In genomic region chr1:171788696-171789095, GRCh38 we compare ENCODE assay signal across 15 cellular contexts. TPM values are rescaled to one million over a fixed set of nuclear protein-coding genes. Genes with fewer than 3 reads are reported as not detected.
DNase-seq lines count a peak whose midpoint lies in the region; ATAC-seq, FAIRE-seq and TF ChIP-seq lines count a peak whose summit lies in the region.
"Had no signal": no experiment of that assay in that cellular context is flagged by ENCODE, and none has a peak within 500 bp of the region (broad histone marks: within the 10 kb centered on the region; RNA-seq: fewer than 3 reads in every experiment).

No MANE protein-coding gene starts in this region.

- no peak for TF ChIP-seq EP300 in SK-N-SH (IDR thresholded peaks at IDR 0.05; ENCODE audit: borderline replicate concordance in 1 of 2, low read depth in 1 of 2, low read length in 1 of 2)

- peaks cover 76% of the 10 kb centered on the region for H3K36me3 Mint-ChIP-seq in MCF 10A (ENCODE audit: insufficient read depth, unreplicated experiment)
- H3K36me3 Mint-ChIP-seq in naive thymus-derived CD4-positive, alpha-beta T cell: peaks cover 20 to 74% (median 47%) of the 10 kb centered on the region in 5 donors
- H3K36me3 Mint-ChIP-seq in stimulated activated memory B cell treated with anti-CD40 and anti-IgM and Interleukin-4, amounts not matched to agents 10 μg/mL and 1 μg/mL and 100 μg/mL, for 72 hours: peaks cover 77% of the 10 kb centered on the region

- TF ChIP-seq POLR2A in breast epithelium (IDR thresholded peaks at IDR 0.05) (no peak), testis (IDR thresholded peaks at IDR 0.05) (no peak)

- no peak overlapping the region for H3K4me2 ChIP-seq in SK-N-SH

- H2AFZ ChIP-seq in SK-N-SH (ENCODE audit: low read depth): no peak overlapping the region

- WGBS in SK-N-SH (ENCODE audit: low lambda C conversion rate): 81% methylated on average over 5 of the region's 5 CpGs
- 81 to 87% methylated on average over 5 of the region's 5 CpGs for WGBS in testis, 2 donors

- no peaks in the 10 kb centered on the region for H3K9me3 Mint-ChIP-seq in MCF 10A (ENCODE audit: unreplicated experiment)
- H3K9me3 Mint-ChIP-seq in naive thymus-derived CD4-positive, alpha-beta T cell: no peaks in the 10 kb centered on the region
- no peaks in the 10 kb centered on the region for H3K9me3 Mint-ChIP-seq in stimulated activated memory B cell treated with anti-CD40 and anti-IgM and Interleukin-4, amounts not matched to agents 10 μg/mL and 1 μg/mL and 100 μg/mL, for 72 hours
- H3K9me3 Mint-ChIP-seq: activated CD4-positive, alpha-beta memory T cell treated with anti-CD3 and anti-CD28 coated beads, Interleukin-2, amount 10 ng/mL, durations not matched to agents 7 days and 5 days; T-helper 1 cell treated with Interleukin-12 subunit alpha and Interleukin-12 subunit beta and Interleukin-4 antibody, amounts not matched to agents 30 μg/mL and 1 μg/mL, for 36 hours had no signal

- no peaks in the 10 kb centered on the region for H3K9me3 ChIP-seq in breast epithelium
- H3K9me3 ChIP-seq in SK-N-SH: no peaks in the 10 kb centered on the region
- H3K9me3 ChIP-seq in testis: no peaks in the 10 kb centered on the region
- H3K9me3 ChIP-seq in naive thymus-derived CD4-positive, alpha-beta T cell (ENCODE audit: control insufficient read depth in 2 of 3, low read length in 3 of 3): no peaks in the 10 kb centered on the region
- H3K9me3 ChIP-seq: mucosa of descending colon had no signal

- no peaks in the 10 kb centered on the region for H3K27me3 Mint-ChIP-seq in MCF 10A (ENCODE audit: insufficient read depth, unreplicated experiment)
- H3K27me3 Mint-ChIP-seq in naive thymus-derived CD4-positive, alpha-beta T cell: no peaks in the 10 kb centered on the region
- no peaks in the 10 kb centered on the region for H3K27me3 Mint-ChIP-seq in stimulated activated memory B cell treated with anti-CD40 and anti-IgM and Interleukin-4, amounts not matched to agents 10 μg/mL and 1 μg/mL and 100 μg/mL, for 72 hours
- H3K27me3 Mint-ChIP-seq: activated CD4-positive, alpha-beta memory T cell treated with anti-CD3 and anti-CD28 coated beads, Interleukin-2, amount 10 ng/mL, durations not matched to agents 7 days and 5 days had no signal

- H3K4me3 ChIP-seq in breast epithelium: no peak overlapping the region
- H3K4me3 ChIP-seq in SK-N-SH (ENCODE audit: low read depth in 2 of 2, low read length in 1 of 2): no peak overlapping the region
- H3K4me3 ChIP-seq in fibroblast of pulmonary artery (replicated peaks; ENCODE audit: low read depth, low read length): no peak overlapping the region
- no peak overlapping the region for H3K4me3 ChIP-seq in testis
- H3K4me3 ChIP-seq in naive thymus-derived CD4-positive, alpha-beta T cell (ENCODE audit: low read length): no peak overlapping the region
- H3K4me3 ChIP-seq: mucosa of descending colon had no signal

- ATAC-seq in naive thymus-derived CD4-positive, alpha-beta T cell: no peak
- ATAC-seq in stimulated activated memory B cell treated with anti-CD40 and anti-IgM and Interleukin-4, amounts not matched to agents 10 μg/mL and 1 μg/mL and 100 μg/mL, for 72 hours: no peak
- ATAC-seq: mucosa of descending colon had no signal

- peaks cover 3% of the 10 kb centered on the region for H3F3A ChIP-seq in SK-N-SH (replicated peaks; ENCODE audit: insufficient read depth)

- H3K27ac ChIP-seq in breast epithelium (no peak overlapping the region), SK-N-SH (ENCODE audit: low read depth in 2 of 2, low read length in 1 of 2) (peak overlapping the region in 1 of 2 experiments; percentile 10; a peak in 1 of 4 replicates), testis (peak overlapping the region; percentile 21 to 63)
- H3K27ac ChIP-seq in naive thymus-derived CD4-positive, alpha-beta T cell (ENCODE audit: low read depth, low read length): no peak overlapping the region

- BruUV-seq in MCF 10A (replicated peaks; lab: Mats Ljungman, UMichigan): no TSS peak

- TF ChIP-seq RAD21 in SK-N-SH (IDR thresholded peaks at IDR 0.05; ENCODE audit: low read length): no peak

- H3K27me3 ChIP-seq in breast epithelium (no peaks in the 10 kb centered on the region), SK-N-SH (ENCODE audit: insufficient read depth) (no peaks in the 10 kb centered on the region), testis (no peaks in the 10 kb centered on the region)
- no peaks in the 10 kb centered on the region for H3K27me3 ChIP-seq in naive thymus-derived CD4-positive, alpha-beta T cell (ENCODE audit: control insufficient read depth in 2 of 2, insufficient read depth in 2 of 2, low read length in 2 of 2)

- peaks cover 22% of the 10 kb centered on the region for H3K36me3 ChIP-seq in breast epithelium
- peaks cover 36 to 97% of the 10 kb centered on the region in 2 experiments for H3K36me3 ChIP-seq in SK-N-SH (replicated peaks in 1 of 2; ENCODE audit: control insufficient read depth in 1 of 2, insufficient read depth in 2 of 2, low read length in 1 of 2)
- H3K36me3 ChIP-seq in testis (ENCODE audit: low read depth, missing control alignments): no peaks in the 10 kb centered on the region
- peaks cover 27 to 97% (median 38%) of the 10 kb centered on the region in 3 experiments for H3K36me3 ChIP-seq in naive thymus-derived CD4-positive, alpha-beta T cell (ENCODE audit: control insufficient read depth in 2 of 3, insufficient read depth in 3 of 3, low read length in 3 of 3)

- FAIRE-seq in D721Med (lab: Jason Lieb, UNC): no peak

- TF ChIP-seq CTCF in MCF 10A (IDR thresholded peaks at IDR 0.05; ENCODE audit: unreplicated experiment) (no peak), breast epithelium (IDR thresholded peaks at IDR 0.05) (no peak), SK-N-SH (IDR thresholded peaks at IDR 0.05) (no peak), fibroblast of pulmonary artery (IDR thresholded peaks at IDR 0.05; ENCODE audit: low read length, missing control alignments) (no peak), testis (IDR thresholded peaks at IDR 0.05) (no peak), D721Med (IDR thresholded peaks at IDR 0.05; ENCODE audit: insufficient read depth, missing control alignments) (no peak)

- CTCF ChIA-PET in MCF 10A (lab: Yijun Ruan, JAX) (interaction anchor here (3.9 to 30.8 kb wide), 2 partner anchors 13 to 194 kb away, joined by 50 to 1502 read pairs; no protein-coding TSS in a partner anchor), SK-N-SH (lab: Yijun Ruan, JAX) (interaction anchor here (7.1 to 11.1 kb wide), 2 partner anchors 13 to 197 kb away, joined by 34 to 74 read pairs; no protein-coding TSS in a partner anchor)
- CTCF ChIA-PET in naive thymus-derived CD4-positive, alpha-beta T cell (lab: Charles Lee): no interaction called here

- peaks cover 48% of the 10 kb centered on the region for H3K4me1 Mint-ChIP-seq in MCF 10A (ENCODE audit: insufficient read depth, unreplicated experiment)
- H3K4me1 Mint-ChIP-seq in naive thymus-derived CD4-positive, alpha-beta T cell: peaks cover 17 to 56% (median 31%) of the 10 kb centered on the region in 7 donors
- peaks cover 32% of the 10 kb centered on the region for H3K4me1 Mint-ChIP-seq in stimulated activated memory B cell treated with anti-CD40 and anti-IgM and Interleukin-4, amounts not matched to agents 10 μg/mL and 1 μg/mL and 100 μg/mL, for 72 hours

- DNase-seq in MCF 10A (ENCODE audit: unreplicated experiment): peak; percentile 77
- DNase-seq in breast epithelium (ENCODE audit: low spot score in 2 of 2): no peak
- no peak for DNase-seq in SK-N-SH
- peak; percentile 81 for DNase-seq in fibroblast of pulmonary artery (ENCODE audit: low read depth)
- peak; percentile 55 for DNase-seq in testis
- no peak for DNase-seq in naive thymus-derived CD4-positive, alpha-beta T cell
- DNase-seq in D721Med (ENCODE audit: insufficient read length, low spot score): no peak
- DNase-seq: activated CD4-positive, alpha-beta memory T cell treated with anti-CD3 and anti-CD28 coated beads, Interleukin-2, amount 10 ng/mL, durations not matched to agents 7 days and 5 days; activated naive CD4-positive, alpha-beta T cell treated with anti-CD3 and anti-CD28 coated beads, Interleukin-2, amount 50 U/mL, for 16 hours; effector memory CD4-positive, alpha-beta T cell; mucosa of descending colon; NCI-H2081; retina had no signal

- H3K79me2 ChIP-seq in SK-N-SH (ENCODE audit: insufficient read depth): peaks cover 22% of the 10 kb centered on the region

- H3K4me1 ChIP-seq in breast epithelium: no peaks in the 10 kb centered on the region
- H3K4me1 ChIP-seq in SK-N-SH (ENCODE audit: control insufficient read depth in 1 of 2, insufficient read depth in 2 of 2, low read depth in 1 of 2, low read length in 1 of 2): peaks cover 2 to 19% of the 10 kb centered on the region in 2 experiments; a peak in 2 of 4 replicates
- peaks cover 20% of the 10 kb centered on the region for H3K4me1 ChIP-seq in testis
- peaks cover 0 to 15% of the 10 kb centered on the region in 2 donors for H3K4me1 ChIP-seq in naive thymus-derived CD4-positive, alpha-beta T cell (ENCODE audit: control insufficient read depth in 2 of 2, insufficient read depth in 2 of 2, low read length in 2 of 2)

- intact Hi-C loops in MCF 10A (cut with micrococcal nuclease): loop anchor here (10.0 kb wide), 1 partner anchor 566 kb away; no protein-coding TSS in a partner anchor
- intact Hi-C loops in breast epithelium (cut with DNase I; ENCODE audit: low total_unique reads): no loop called here
- intact Hi-C loops in testis (cut with DNase I; ENCODE audit: low total_unique reads): no loop called here
- intact Hi-C loops in naive thymus-derived CD4-positive, alpha-beta T cell (cut with micrococcal nuclease): loop anchor here in 1 of 2 donors (10.0 kb wide), 1 partner anchor 396 kb away; no protein-coding TSS in a partner anchor

- H4K20me1 ChIP-seq in SK-N-SH (ENCODE audit: insufficient read depth): no peaks in the 10 kb centered on the region

- H3K27ac Mint-ChIP-seq in MCF 10A (ENCODE audit: low read depth, unreplicated experiment): peak overlapping the region; percentile 67
- H3K27ac Mint-ChIP-seq in naive thymus-derived CD4-positive, alpha-beta T cell: peak overlapping the region in 1 of 9 donors; percentile 36
- H3K27ac Mint-ChIP-seq in stimulated activated memory B cell treated with anti-CD40 and anti-IgM and Interleukin-4, amounts not matched to agents 10 μg/mL and 1 μg/mL and 100 μg/mL, for 72 hours: no peak overlapping the region
- H3K27ac Mint-ChIP-seq: activated CD4-positive, alpha-beta memory T cell treated with anti-CD3 and anti-CD28 coated beads, Interleukin-2, amount 10 ng/mL, durations not matched to agents 7 days and 5 days; T-helper 1 cell treated with Interleukin-12 subunit alpha and Interleukin-12 subunit beta and Interleukin-4 antibody, amounts not matched to agents 30 μg/mL and 1 μg/mL, for 36 hours had no signal

- H3K9ac ChIP-seq in SK-N-SH: no peak overlapping the region; the same call in 1 of the 2 replicates

- POLR2A ChIA-PET in MCF 10A (lab: Yijun Ruan, JAX) (no interaction called here), SK-N-SH (lab: Yijun Ruan, JAX) (no interaction called here)
- POLR2A ChIA-PET in naive thymus-derived CD4-positive, alpha-beta T cell (lab: Charles Lee): no interaction called here

- no peaks in the 10 kb centered on the region for H3K9me2 ChIP-seq in SK-N-SH

- H3K4me3 Mint-ChIP-seq in MCF 10A (ENCODE audit: unreplicated experiment): no peak overlapping the region
- no peak overlapping the region for H3K4me3 Mint-ChIP-seq in naive thymus-derived CD4-positive, alpha-beta T cell
- no peak overlapping the region for H3K4me3 Mint-ChIP-seq in stimulated activated memory B cell treated with anti-CD40 and anti-IgM and Interleukin-4, amounts not matched to agents 10 μg/mL and 1 μg/mL and 100 μg/mL, for 72 hours
- H3K4me3 Mint-ChIP-seq: activated CD4-positive, alpha-beta memory T cell treated with anti-CD3 and anti-CD28 coated beads, Interleukin-2, amount 10 ng/mL, durations not matched to agents 7 days and 5 days; T-helper 1 cell treated with Interleukin-12 subunit alpha and Interleukin-12 subunit beta and Interleukin-4 antibody, amounts not matched to agents 30 μg/mL and 1 μg/mL, for 36 hours had no signal

RNA-seq across cellular contexts. Expression of gene METTL13, which starts 7.2 kb away (rescaled TPM):
- total RNA-seq in MCF 10A (2022) (30.7 and 39.1 TPM in 2 replicates), breast epithelium (10 to 100 TPM; 23.2 to 28.4 (median 27.5) TPM), testis (10 to 100 TPM; 47.5 to 50.3 TPM)
- polyA plus RNA-seq in SK-N-SH (2012; rRNA removed) (32.7 and 41.2 TPM in 2 replicates), testis (ENCODE audit: insufficient read depth, low read depth, low replicate concordance) (47.2 TPM)
- 30.4 and 36.8 TPM in 2 replicates for polyA plus RNA-seq in SK-N-SH (2012; cell fraction: cytosol; rRNA removed)
- polyA plus RNA-seq in SK-N-SH (2012; cell fraction: nucleus; rRNA removed): 24.8 and 31.7 TPM in 2 replicates
- total RNA-seq in naive thymus-derived CD4-positive, alpha-beta T cell: 10 to 100 TPM; 15.6 to 50.7 (median 34.5) TPM
- 10 to 100 TPM; 35.6 to 55.7 TPM for polyA plus RNA-seq in naive thymus-derived CD4-positive, alpha-beta T cell

RNA-seq across cellular contexts. Expression of gene VAMP4, which starts 46.8 kb away (rescaled TPM):
- total RNA-seq in MCF 10A (2022) (20.2 and 21.1 TPM in 2 replicates), breast epithelium (10 to 100 TPM; 10.5 to 16.3 (median 14.0) TPM), testis (10 to 100 TPM; 22.6 to 23.7 TPM)
- polyA plus RNA-seq in SK-N-SH (2012; rRNA removed) (2.5 and 3.3 TPM in 2 replicates), testis (ENCODE audit: insufficient read depth, low read depth, low replicate concordance) (28.6 TPM)
- polyA plus RNA-seq in SK-N-SH (2012; cell fraction: cytosol; rRNA removed): 4.4 and 4.8 TPM in 2 replicates
- polyA plus RNA-seq in SK-N-SH (2012; cell fraction: nucleus; rRNA removed): 2.6 and 5.1 TPM in 2 replicates
- 10 to 100 TPM; 16.2 to 27.2 (median 19.7) TPM for total RNA-seq in naive thymus-derived CD4-positive, alpha-beta T cell
- polyA plus RNA-seq in naive thymus-derived CD4-positive, alpha-beta T cell: 10 to 100 TPM; 15.5 to 19.4 TPM

RNA-seq across cellular contexts. Expression of gene DNM3, which starts 52.6 kb away (rescaled TPM):
- total RNA-seq in MCF 10A (2022) (0.44 and 0.68 TPM in 2 replicates), breast epithelium (1 to 10 TPM; 5.1 to 7.5 (median 6.6) TPM), testis (10 to 100 TPM in 1 of 2 donors, 1 to 10 TPM in 1; 8.4 to 10.2 TPM)
- polyA plus RNA-seq in SK-N-SH (2012; rRNA removed) (0.43 and 0.89 TPM in 2 replicates), testis (ENCODE audit: insufficient read depth, low read depth, low replicate concordance) (4.9 TPM)
- polyA plus RNA-seq in SK-N-SH (2012; cell fraction: cytosol; rRNA removed): 0.54 and 0.64 TPM in 2 replicates
- polyA plus RNA-seq in SK-N-SH (2012; cell fraction: nucleus; rRNA removed): 0.50 and 0.80 TPM in 2 replicates
- total RNA-seq in naive thymus-derived CD4-positive, alpha-beta T cell: 1 to 10 TPM; 1.9 to 2.5 (median 2.1) TPM
- polyA plus RNA-seq in naive thymus-derived CD4-positive, alpha-beta T cell: 1 to 10 TPM; 1.2 to 1.5 TPM

Comparison
In these comparisons a context has a peak if more than half of its experiments do, and no peak if none do; other contexts are left out.
1. DNase-seq: peak in MCF 10A (single experiment), fibroblast of pulmonary artery (single experiment) and testis (single experiment); none in breast epithelium (0 of 2), SK-N-SH (single experiment), naive thymus-derived CD4-positive, alpha-beta T cell (0 of 9) and D721Med (single experiment).
2. H3K27ac ChIP-seq: peak in testis (2 of 2); none in breast epithelium (0 of 2) and naive thymus-derived CD4-positive, alpha-beta T cell (single experiment).